Comparison of ENCODE assay signal across 8 cellular contexts in genomic region chr9:116686693-116687073, GRCh38. TPM values are rescaled to one million over a fixed set of nuclear protein-coding genes. Genes with fewer than 3 reads are reported as not detected.
DNase-seq lines count a peak whose midpoint lies in the region; ATAC-seq lines count a peak whose summit lies in the region.

No MANE protein-coding gene starts in this region.

- no peaks in the 10 kb centered on the region for H3K9me3 ChIP-seq in subcutaneous abdominal adipose tissue (ENCODE audit: control insufficient read depth in 5 of 5, low read length in 5 of 5)

- H3K36me3 ChIP-seq in subcutaneous abdominal adipose tissue (ENCODE audit: control insufficient read depth in 5 of 5, insufficient read depth in 5 of 5, low read length in 5 of 5) = no peaks in the 10 kb centered on the region

- peak overlapping the region; percentile 84 to 99 (median 86) for H3K4me3 Mint-ChIP-seq in immature natural killer cell

- intact Hi-C loops in Right ventricle myocardium inferior (cut with DNase I) = no loop called here
- intact Hi-C loops in cardiac septum (cut with DNase I) = no loop called here

- peaks cover 1 to 6% (median 3%) of the 10 kb centered on the region in 3 donors for H3K27me3 Mint-ChIP-seq in immature natural killer cell (ENCODE audit: low read depth in 3 of 3)

- H3K27ac ChIP-seq in subcutaneous abdominal adipose tissue (ENCODE audit: low read depth, low read length) = peak overlapping the region; percentile 52

- peaks cover 16 to 21% of the 10 kb centered on the region in 2 donors for H3K36me3 Mint-ChIP-seq in activated naive CD4-positive, alpha-beta T cell treated with anti-CD3 and anti-CD28 coated beads, Interleukin-2, amount 50 U/mL, for 72 hours
- H3K36me3 Mint-ChIP-seq in immature natural killer cell = no peaks in the 10 kb centered on the region

- peak overlapping the region; percentile 81 to 87 for H3K27ac Mint-ChIP-seq in activated naive CD4-positive, alpha-beta T cell treated with anti-CD3 and anti-CD28 coated beads, Interleukin-2, amount 50 U/mL, for 72 hours
- H3K27ac Mint-ChIP-seq in immature natural killer cell = peak overlapping the region; percentile 76 to 97 (median 84)

- peaks cover 0 to 4% of the 10 kb centered on the region in 2 donors for H3K9me3 Mint-ChIP-seq in activated naive CD4-positive, alpha-beta T cell treated with anti-CD3 and anti-CD28 coated beads, Interleukin-2, amount 50 U/mL, for 72 hours
- no peaks in the 10 kb centered on the region for H3K9me3 Mint-ChIP-seq in immature natural killer cell

- peak; percentile 38 for ATAC-seq in Right ventricle myocardium inferior
- peak; percentile 46 for ATAC-seq in HG03159 (IDR thresholded peaks at IDR 0.05; ENCODE audit: unreplicated experiment)
- ATAC-seq in activated naive CD4-positive, alpha-beta T cell treated with anti-CD3 and anti-CD28 coated beads, Interleukin-2, amount 50 U/mL, for 72 hours = peak; percentile 3 to 16

- peak overlapping the region; percentile 78 to 93 (median 90) for H3K4me3 ChIP-seq in subcutaneous abdominal adipose tissue (ENCODE audit: low read depth in 1 of 5, low read length in 5 of 5)

- no peaks in the 10 kb centered on the region for H3K27me3 ChIP-seq in subcutaneous abdominal adipose tissue (ENCODE audit: control insufficient read depth in 5 of 5, insufficient read depth in 4 of 5, low read length in 5 of 5)

- peaks cover 44 to 58% of the 10 kb centered on the region in 2 donors for H3K4me1 Mint-ChIP-seq in immature natural killer cell

- no peak for DNase-seq in Right ventricle myocardium inferior (ENCODE audit: missing footprints)
- no peak for DNase-seq in cardiac septum (ENCODE audit: low spot score)
- DNase-seq in activated naive CD4-positive, alpha-beta T cell treated with anti-CD3 and anti-CD28 coated beads, Interleukin-2, amount 50 U/mL, for 72 hours (ENCODE audit: low spot score in 2 of 2) = no peak
- no peak for DNase-seq in immature natural killer cell
- DNase-seq in iPS-NIHi11 (ENCODE audit: low spot score) = no peak
- DNase-seq in NCI-H748 treated with DMSO at 0.1 percent for 48 hours (lab: John Stamatoyannopoulos, UW) = no peak

- H3K9ac ChIP-seq in subcutaneous abdominal adipose tissue (ENCODE audit: low read length in 5 of 5) = peak overlapping the region; percentile 30 to 90 (median 87)

- peaks cover 5 to 36% (median 32%) of the 10 kb centered on the region in 5 donors for H3K4me1 ChIP-seq in subcutaneous abdominal adipose tissue (ENCODE audit: control insufficient read depth in 5 of 5, insufficient read depth in 5 of 5, low read length in 5 of 5)

RNA-seq across cellular contexts. Expression of gene TRIM32, which starts 0.4 kb away (rescaled TPM):
- total RNA-seq in Right ventricle myocardium inferior = 15.6 TPM
- total RNA-seq in cardiac septum = 13.1 TPM
- total RNA-seq in activated naive CD4-positive, alpha-beta T cell treated with anti-CD3 and anti-CD28 coated beads, Interleukin-2, amount 50 U/mL, for 72 hours = 10 to 100 TPM in 1 of 2 donors, 1 to 10 TPM in 1; 6.9 to 16.2 TPM
- polyA plus RNA-seq in immature natural killer cell = 10 to 100 TPM; 10.1 to 18.8 (median 10.7) TPM
